In the genomic region with DNA sequence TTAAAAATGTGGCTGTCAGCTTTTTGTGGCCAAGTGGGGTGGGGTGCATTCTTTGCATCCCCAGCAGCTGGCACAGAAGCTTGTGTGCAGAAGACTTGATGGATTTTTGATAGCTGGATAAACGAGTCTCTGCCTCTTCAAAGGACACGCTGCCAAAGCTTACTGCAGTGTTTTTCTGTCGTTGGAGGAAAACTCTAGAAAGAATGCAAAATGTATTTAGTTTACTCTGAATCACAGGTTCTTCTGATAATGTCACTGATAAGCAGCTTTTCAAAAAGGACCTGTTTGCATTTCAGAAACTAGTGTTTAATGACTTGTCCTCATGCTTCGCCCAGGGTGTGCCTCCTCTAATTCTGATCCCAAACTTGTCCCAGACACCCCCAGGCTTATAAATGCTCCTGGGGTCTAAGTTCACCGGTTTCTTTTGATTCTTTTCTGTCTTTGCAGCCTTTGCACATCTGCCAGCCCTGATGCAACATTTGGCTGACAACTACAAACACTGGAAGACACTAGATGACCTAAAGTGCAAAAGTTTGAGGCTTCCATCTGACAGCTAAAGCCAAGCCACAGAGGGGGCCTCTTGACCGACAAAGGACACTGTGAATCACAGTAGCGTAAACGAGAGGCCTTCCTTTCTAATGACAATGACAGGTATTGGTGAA, we compare ENCODE assay signal across 29 cellular contexts.
A peak's percentile ranks its signal among the peaks of the same experiment; 100 is the strongest.
DNase-seq lines count a peak whose midpoint lies in the region; ATAC-seq and TF ChIP-seq lines count a peak whose summit lies in the region.
"Had no signal": no experiment of that assay in that cellular context is flagged by ENCODE, and none has a peak within 500 bp of the region (broad histone marks: within the 10 kb centered on the region; RNA-seq: fewer than 3 reads in every experiment).

No MANE protein-coding gene starts in this region.

- WGBS in thyroid gland, 2 donors, result 57 to 58% methylated on average over 8 of the region's 8 CpGs

- H3K9me3 ChIP-seq in left lung, result no peaks in the 10 kb centered on the region
- no peaks in the 10 kb centered on the region for H3K9me3 ChIP-seq in thyroid gland

- H3K36me3 ChIP-seq in left lung (peaks cover 0 to 25% of the 10 kb centered on the region in 2 donors), thyroid gland (peaks cover 21 to 36% of the 10 kb centered on the region in 2 donors)

- POLR2A ChIA-PET in WTC11 (lab: Charles Lee), result no interaction called here

- H3K27ac Mint-ChIP-seq in WTC11, result no peak overlapping the region
- H3K27ac Mint-ChIP-seq: activated CD8-positive, alpha-beta T cell treated with anti-CD3 and anti-CD28 coated beads for 36 hours; activated naive CD8-positive, alpha-beta T cell; nephron progenitor cell; T-helper 17 cell had no signal

- ATAC-seq in WTC11 (no peak), left lung (peak; percentile 69), GM19467 (IDR thresholded peaks at IDR 0.05; ENCODE audit: unreplicated experiment) (no peak)
- ATAC-seq: activated CD8-positive, alpha-beta T cell treated with anti-CD3 and anti-CD28 coated beads for 36 hours; activated T-cell treated with anti-CD3 and anti-CD28 coated beads, Interleukin-2, amount 50 U/mL, for 4 hours; T-helper 17 cell had no signal

- TF ChIP-seq CTCF in WTC11 (IDR thresholded peaks at IDR 0.05) (no peak), left lung (IDR thresholded peaks at IDR 0.05) (no peak), thyroid gland (IDR thresholded peaks at IDR 0.05) (no peak), GM10266 (IDR thresholded peaks at IDR 0.05; ENCODE audit: control insufficient read depth, insufficient read depth, low read depth, missing control alignments) (no peak)

- no peaks in the 10 kb centered on the region for H3K27me3 ChIP-seq in left lung
- no peaks in the 10 kb centered on the region for H3K27me3 ChIP-seq in thyroid gland
- H3K27me3 ChIP-seq: foreskin keratinocyte had no signal

- H3K4me3 ChIP-seq in left lung (no peak overlapping the region), thyroid gland (replicated peaks in 1 of 3) (no peak overlapping the region)

- no peaks in the 10 kb centered on the region for H3K27me3 Mint-ChIP-seq in WTC11 (ENCODE audit: low read depth)
- H3K27me3 Mint-ChIP-seq: activated CD8-positive, alpha-beta T cell treated with anti-CD3 and anti-CD28 coated beads for 36 hours; activated naive CD8-positive, alpha-beta T cell; brain; progenitor cell of endocrine pancreas had no signal

- H3K36me3 Mint-ChIP-seq in WTC11, result no peaks in the 10 kb centered on the region

- intact Hi-C loops in left lung (cut with DNase I) (no loop called here), thyroid gland (cut with DNase I) (no loop called here)

- CTCF ChIA-PET in WTC11 (lab: Charles Lee), result interaction anchor here (1.0 to 1.2 kb wide), 4 partner anchors 11 to 297 kb away, joined by 3 to 5 read pairs (median 4); a partner anchor contains a TSS

- no peak overlapping the region for H3K27ac ChIP-seq in left lung
- H3K27ac ChIP-seq in thyroid gland, result peak overlapping the region in 2 of 3 donors; percentile 54 to 59
- H3K27ac ChIP-seq: foreskin keratinocyte had no signal

- H3K4me1 Mint-ChIP-seq in WTC11, result 0 out of 2 replicates have a peak, but pooled peaks cover 3% of the 10 kb centered on the region
- H3K4me1 Mint-ChIP-seq: brain, nephron progenitor cell, T-helper 17 cell had no signal

- peak; percentile 17 for DNase-seq in ELR (ENCODE audit: low read depth)
- no peak for DNase-seq in WTC11 (ENCODE audit: low spot score)
- DNase-seq in left lung, result no peak
- DNase-seq in thyroid gland, result no peak
- DNase-seq in KG1 (lab: John Stamatoyannopoulos, UW), result no peak
- no peak for DNase-seq in T-helper 2 cell
- DNase-seq in GM10266 (ENCODE audit: extremely low spot score), result no peak
- DNase-seq: activated CD4-positive, CD25-positive, alpha-beta regulatory T cell; activated CD8-positive, alpha-beta T cell treated with anti-CD3 and anti-CD28 coated beads for 36 hours; activated T-cell treated with anti-CD3 and anti-CD28 coated beads, Interleukin-2, amount 50 U/mL, for 4 hours; cortex of kidney; DMS79 treated with DMSO at 0.1 percent for 48 hours; hypothalamus; Karpas-422; kidney; midbrain; NCI-H1105; NCI-H2107; NCI-H510A treated with DMSO at 0.1 percent for 48 hours; nephron progenitor cell; Right ventricle myocardium superior; small intestine; stimulated activated CD4-positive, alpha-beta T cell treated with anti-CD3 and anti-CD28 coated beads, Interleukin-4, amount 100 ng/mL, for 1 hour; T-helper 17 cell had no signal

- H3K4me3 Mint-ChIP-seq in WTC11, result no peak overlapping the region
- H3K4me3 Mint-ChIP-seq: activated CD8-positive, alpha-beta T cell treated with anti-CD3 and anti-CD28 coated beads for 36 hours; activated naive CD8-positive, alpha-beta T cell; activated T-cell treated with anti-CD3 and anti-CD28 coated beads, Interleukin-2, amount 50 U/mL, for 4 hours; brain; nephron progenitor cell; T-helper 17 cell had no signal

- TF ChIP-seq POLR2A in thyroid gland (IDR thresholded peaks at IDR 0.05), result no peak

- H3K4me1 ChIP-seq in left lung (peaks cover 0 to 3% of the 10 kb centered on the region in 2 donors), thyroid gland (peaks cover 13 to 14% of the 10 kb centered on the region in 2 donors)
- H3K4me1 ChIP-seq: foreskin keratinocyte had no signal

- H3K9me3 Mint-ChIP-seq in WTC11, result peaks cover 9% of the 10 kb centered on the region; the same call in 1 of the 2 replicates
- H3K9me3 Mint-ChIP-seq: activated CD8-positive, alpha-beta T cell treated with anti-CD3 and anti-CD28 coated beads for 36 hours; nephron progenitor cell had no signal

TF ChIP-seq in WTC11, 78 proteins besides CTCF, POLR2A, EP300 and RAD21:
- TF ChIP-seq GABPB1 (CRISPR knock-in tag; IDR thresholded peaks at IDR 0.05), result peak; percentile 68
- TF ChIP-seq, protein P1, sequence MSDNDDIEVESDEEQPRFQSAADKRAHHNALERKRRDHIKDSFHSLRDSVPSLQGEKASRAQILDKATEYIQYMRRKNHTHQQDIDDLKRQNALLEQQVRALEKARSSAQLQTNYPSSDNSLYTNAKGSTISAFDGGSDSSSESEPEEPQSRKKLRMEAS (CRISPR knock-in tag; IDR thresholded peaks at IDR 0.05), result no peak

Comparison
In these comparisons a context has a peak if more than half of its experiments do, and no peak if none do; other contexts are left out.
1. H3K27ac ChIP-seq: peak in thyroid gland (2 of 3); none in left lung (0 of 2).